1 cellular context compared by ENCODE assay signal in genomic region chr7:94440460-94441039, GRCh38.
TF ChIP-seq lines count a peak whose summit lies in the region.

No MANE protein-coding gene starts in this region.

TF ChIP-seq in HepG2, 621 proteins besides CTCF, POLR2A, EP300 and RAD21 (continued from another document):
- TF ChIP-seq, protein P1, sequence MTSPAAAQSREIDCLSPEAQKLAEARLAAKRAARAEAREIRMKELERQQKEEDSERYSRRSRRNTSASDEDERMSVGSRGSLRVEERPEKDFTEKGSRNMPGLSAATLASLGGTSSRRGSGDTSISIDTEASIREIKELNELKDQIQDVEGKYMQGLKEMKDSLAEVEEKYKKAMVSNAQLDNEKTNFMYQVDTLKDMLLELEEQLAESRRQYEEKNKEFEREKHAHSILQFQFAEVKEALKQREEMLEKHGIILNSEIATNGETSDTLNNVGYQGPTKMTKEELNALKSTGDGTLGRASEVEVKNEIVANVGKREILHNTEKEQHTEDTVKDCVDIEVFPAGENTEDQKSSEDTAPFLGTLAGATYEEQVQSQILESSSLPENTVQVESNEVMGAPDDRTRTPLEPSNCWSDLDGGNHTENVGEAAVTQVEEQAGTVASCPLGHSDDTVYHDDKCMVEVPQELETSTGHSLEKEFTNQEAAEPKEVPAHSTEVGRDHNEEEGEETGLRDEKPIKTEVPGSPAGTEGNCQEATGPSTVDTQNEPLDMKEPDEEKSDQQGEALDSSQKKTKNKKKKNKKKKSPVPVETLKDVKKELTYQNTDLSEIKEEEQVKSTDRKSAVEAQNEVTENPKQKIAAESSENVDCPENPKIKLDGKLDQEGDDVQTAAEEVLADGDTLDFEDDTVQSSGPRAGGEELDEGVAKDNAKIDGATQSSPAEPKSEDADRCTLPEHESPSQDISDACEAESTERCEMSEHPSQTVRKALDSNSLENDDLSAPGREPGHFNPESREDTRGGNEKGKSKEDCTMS (CRISPR knock-in tag; conservative IDR thresholded peaks at IDR 0.05), result no peak
